Comparison of ENCODE assay signal across 8 cellular contexts in the genomic region with DNA sequence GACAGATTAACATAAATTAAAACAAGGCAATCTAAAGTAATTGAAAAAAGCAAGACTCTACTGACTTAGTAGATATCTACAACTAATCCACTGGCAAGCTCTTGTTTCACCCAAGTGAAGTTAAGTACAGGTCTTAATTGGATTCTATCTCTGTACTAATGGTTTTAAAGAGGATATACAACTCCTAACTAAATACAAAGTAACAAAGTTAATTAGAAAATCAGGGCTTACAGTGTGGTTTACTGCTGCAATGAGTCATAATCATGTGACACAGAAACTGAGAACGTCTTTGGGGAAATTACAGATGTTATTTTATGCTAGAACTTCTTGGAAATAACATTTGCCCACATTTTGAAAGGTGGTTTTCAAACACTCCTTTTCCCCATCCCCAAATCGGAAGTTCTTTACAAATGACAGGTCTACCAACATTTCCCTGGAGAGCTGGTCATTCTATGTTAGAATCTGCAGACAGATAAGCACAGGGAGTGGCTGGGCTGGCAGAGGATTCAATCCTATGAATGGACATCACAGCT.
DNase-seq lines count a peak whose midpoint lies in the region; ATAC-seq and TF ChIP-seq lines count a peak whose summit lies in the region.

No MANE protein-coding gene starts in this region.

- H3K4me1 ChIP-seq in neural progenitor cell = peaks cover 30% of the 10 kb centered on the region

- TF ChIP-seq CTCF in neural progenitor cell (IDR thresholded peaks at IDR 0.05) = no peak

- no peak overlapping the region for H2AFZ ChIP-seq in neural progenitor cell (replicated peaks)

- H3K27me3 ChIP-seq in neural progenitor cell = no peaks in the 10 kb centered on the region

- peak overlapping the region; percentile 56 for H3K4me2 ChIP-seq in neural progenitor cell

- DNase-seq in neural progenitor cell (ENCODE audit: low spot score) (peak; percentile 51), NCI-H128 (lab: John Stamatoyannopoulos, UW; ENCODE audit: unreplicated experiment) (no peak), HuH-7.5 (ENCODE audit: low spot score) (no peak), DMS 273 treated with DMSO at 0.1 percent for 48 hours (lab: John Stamatoyannopoulos, UW) (no peak), NCI-H2107 treated with DMSO at 0.1 percent for 48 hours (lab: John Stamatoyannopoulos, UW; ENCODE audit: unreplicated experiment) (no peak)

- H3K27me3 Mint-ChIP-seq in activated T-helper 17 cell treated with anti-CD3 and anti-CD28 coated beads, Interleukin-2, amount 50 U/mL, for 72 hours = no peaks in the 10 kb centered on the region
- no peaks in the 10 kb centered on the region for H3K27me3 Mint-ChIP-seq in neural progenitor cell (ENCODE audit: insufficient read depth, low read depth)

- no peak overlapping the region for H3K9ac ChIP-seq in neural progenitor cell

- H3K4me1 Mint-ChIP-seq in activated T-helper 17 cell treated with anti-CD3 and anti-CD28 coated beads, Interleukin-2, amount 50 U/mL, for 72 hours = peaks cover 9% of the 10 kb centered on the region
- peaks cover 9% of the 10 kb centered on the region for H3K4me1 Mint-ChIP-seq in neural progenitor cell

- H3K36me3 Mint-ChIP-seq in activated T-helper 17 cell treated with anti-CD3 and anti-CD28 coated beads, Interleukin-2, amount 50 U/mL, for 72 hours (ENCODE audit: low read depth) = peaks cover 45% of the 10 kb centered on the region
- H3K36me3 Mint-ChIP-seq in neural progenitor cell = peaks cover 4% of the 10 kb centered on the region

- H3K9me3 ChIP-seq in neural progenitor cell (ENCODE audit: low read depth) = no peaks in the 10 kb centered on the region

- H3K27ac Mint-ChIP-seq in activated T-helper 17 cell treated with anti-CD3 and anti-CD28 coated beads, Interleukin-2, amount 50 U/mL, for 72 hours = peak overlapping the region; percentile 74
- no peak overlapping the region for H3K27ac Mint-ChIP-seq in neural progenitor cell

- peak overlapping the region; percentile 50 for H3K4me3 Mint-ChIP-seq in activated T-helper 17 cell treated with anti-CD3 and anti-CD28 coated beads, Interleukin-2, amount 50 U/mL, for 72 hours
- no peak overlapping the region for H3K4me3 Mint-ChIP-seq in neural progenitor cell

- H3F3A ChIP-seq in neural progenitor cell (ENCODE audit: low read depth) = peaks cover 18% of the 10 kb centered on the region

- H3K36me3 ChIP-seq in neural progenitor cell = no peaks in the 10 kb centered on the region

- no peaks in the 10 kb centered on the region for H3K9me3 Mint-ChIP-seq in activated T-helper 17 cell treated with anti-CD3 and anti-CD28 coated beads, Interleukin-2, amount 50 U/mL, for 72 hours
- H3K9me3 Mint-ChIP-seq in neural progenitor cell = no peaks in the 10 kb centered on the region

- peak overlapping the region; percentile 27 for H3K27ac ChIP-seq in neural progenitor cell

- ATAC-seq in GM18909 (IDR thresholded peaks at IDR 0.05; ENCODE audit: poor library complexity, unreplicated experiment) (peak; percentile 65), HG03108 (IDR thresholded peaks at IDR 0.05; ENCODE audit: unreplicated experiment) (peak; percentile 64)
- peak; percentile 92 for ATAC-seq in activated T-helper 17 cell treated with anti-CD3 and anti-CD28 coated beads, Interleukin-2, amount 50 U/mL, for 72 hours (replicated peaks)

- H4K20me1 ChIP-seq in neural progenitor cell (ENCODE audit: low read depth) = no peaks in the 10 kb centered on the region

- no peaks in the 10 kb centered on the region for H3K79me2 ChIP-seq in neural progenitor cell (ENCODE audit: low read depth)

- no peak overlapping the region for H3K4me3 ChIP-seq in neural progenitor cell
